ENCODE assay signal across 1 cellular context in the genomic region with DNA sequence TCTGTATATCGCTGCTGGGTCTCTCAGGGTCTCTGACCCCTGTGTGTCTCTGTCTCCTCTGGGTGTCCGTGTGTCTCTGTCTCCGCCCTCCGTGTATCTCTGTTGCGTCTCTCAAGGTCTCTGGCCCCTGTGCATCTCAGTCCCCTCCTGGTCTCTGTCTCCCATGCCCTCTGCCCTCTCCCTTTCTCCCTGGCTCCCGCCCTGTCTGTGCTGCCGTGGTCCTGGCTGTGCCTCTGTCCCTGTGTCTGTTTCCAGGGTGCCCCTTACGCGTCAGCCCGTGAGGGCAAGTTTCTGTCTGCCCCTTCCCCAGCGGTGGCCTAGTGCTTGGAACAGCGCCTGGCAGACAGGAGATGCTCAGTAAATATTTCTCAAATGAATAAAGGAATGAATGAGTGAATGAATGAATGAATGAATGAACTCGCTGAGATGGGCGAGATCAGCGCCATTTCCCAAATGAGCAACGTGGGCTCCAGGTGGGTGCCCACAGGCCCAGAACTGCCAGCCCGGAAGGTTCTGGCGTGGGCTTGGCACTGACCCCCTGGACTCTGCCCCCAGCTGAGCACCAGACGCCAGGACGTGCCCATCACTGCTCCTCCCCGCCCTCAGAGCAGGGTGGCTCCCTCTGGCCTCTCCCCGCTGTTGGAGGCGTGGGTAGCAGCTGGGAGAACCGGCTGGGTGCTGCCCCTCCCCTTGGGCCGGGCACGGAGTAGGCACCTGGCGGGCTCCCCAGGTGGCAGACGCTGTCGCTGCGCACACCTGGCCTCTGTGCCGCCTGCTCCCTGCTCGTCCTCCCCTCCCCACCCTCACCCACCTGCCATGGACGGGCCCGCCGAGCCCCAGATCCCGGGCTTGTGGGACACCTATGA.
TF ChIP-seq lines count a peak whose summit lies in the region.

A gene (plus strand): TSS at position 736 of the 866 bp plus-strand sequence. CDS start 81 bp downstream, at position 817.

TF ChIP-seq in HepG2, 621 proteins besides CTCF, POLR2A, EP300 and RAD21 (continued from another document):
- TF ChIP-seq ZIK1 (CRISPR knock-in tag; IDR thresholded peaks at IDR 0.05; ENCODE audit: borderline replicate concordance, low read depth), result no peak
- TF ChIP-seq ZNF556 (CRISPR knock-in tag; IDR thresholded peaks at IDR 0.05; ENCODE audit: borderline replicate concordance), result no peak
- no peak for TF ChIP-seq KAT7 (CRISPR knock-in tag; IDR thresholded peaks at IDR 0.05; ENCODE audit: borderline replicate concordance)
- TF ChIP-seq, protein P1, sequence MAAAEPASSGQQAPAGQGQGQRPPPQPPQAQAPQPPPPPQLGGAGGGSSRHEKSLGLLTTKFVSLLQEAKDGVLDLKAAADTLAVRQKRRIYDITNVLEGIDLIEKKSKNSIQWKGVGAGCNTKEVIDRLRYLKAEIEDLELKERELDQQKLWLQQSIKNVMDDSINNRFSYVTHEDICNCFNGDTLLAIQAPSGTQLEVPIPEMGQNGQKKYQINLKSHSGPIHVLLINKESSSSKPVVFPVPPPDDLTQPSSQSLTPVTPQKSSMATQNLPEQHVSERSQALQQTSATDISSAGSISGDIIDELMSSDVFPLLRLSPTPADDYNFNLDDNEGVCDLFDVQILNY (CRISPR knock-in tag; conservative IDR thresholded peaks at IDR 0.05), result no peak
- TF ChIP-seq ZNF335 (CRISPR knock-in tag; IDR thresholded peaks at IDR 0.05), result no peak
- TF ChIP-seq EHMT2 (IDR thresholded peaks at IDR 0.05; ENCODE audit: borderline replicate concordance, low read depth, low read length), result no peak
- TF ChIP-seq ZNF251 (CRISPR knock-in tag; IDR thresholded peaks at IDR 0.05), result no peak
- TF ChIP-seq, protein P2, sequence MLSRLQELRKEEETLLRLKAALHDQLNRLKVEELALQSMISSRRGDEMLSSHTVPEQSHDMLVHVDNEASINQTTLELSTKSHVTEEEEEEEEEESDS (CRISPR knock-in tag; IDR thresholded peaks at IDR 0.05; ENCODE audit: borderline replicate concordance), result no peak
- no peak for TF ChIP-seq SP140L (CRISPR knock-in tag; IDR thresholded peaks at IDR 0.05; ENCODE audit: borderline replicate concordance)
- TF ChIP-seq, protein P3, sequence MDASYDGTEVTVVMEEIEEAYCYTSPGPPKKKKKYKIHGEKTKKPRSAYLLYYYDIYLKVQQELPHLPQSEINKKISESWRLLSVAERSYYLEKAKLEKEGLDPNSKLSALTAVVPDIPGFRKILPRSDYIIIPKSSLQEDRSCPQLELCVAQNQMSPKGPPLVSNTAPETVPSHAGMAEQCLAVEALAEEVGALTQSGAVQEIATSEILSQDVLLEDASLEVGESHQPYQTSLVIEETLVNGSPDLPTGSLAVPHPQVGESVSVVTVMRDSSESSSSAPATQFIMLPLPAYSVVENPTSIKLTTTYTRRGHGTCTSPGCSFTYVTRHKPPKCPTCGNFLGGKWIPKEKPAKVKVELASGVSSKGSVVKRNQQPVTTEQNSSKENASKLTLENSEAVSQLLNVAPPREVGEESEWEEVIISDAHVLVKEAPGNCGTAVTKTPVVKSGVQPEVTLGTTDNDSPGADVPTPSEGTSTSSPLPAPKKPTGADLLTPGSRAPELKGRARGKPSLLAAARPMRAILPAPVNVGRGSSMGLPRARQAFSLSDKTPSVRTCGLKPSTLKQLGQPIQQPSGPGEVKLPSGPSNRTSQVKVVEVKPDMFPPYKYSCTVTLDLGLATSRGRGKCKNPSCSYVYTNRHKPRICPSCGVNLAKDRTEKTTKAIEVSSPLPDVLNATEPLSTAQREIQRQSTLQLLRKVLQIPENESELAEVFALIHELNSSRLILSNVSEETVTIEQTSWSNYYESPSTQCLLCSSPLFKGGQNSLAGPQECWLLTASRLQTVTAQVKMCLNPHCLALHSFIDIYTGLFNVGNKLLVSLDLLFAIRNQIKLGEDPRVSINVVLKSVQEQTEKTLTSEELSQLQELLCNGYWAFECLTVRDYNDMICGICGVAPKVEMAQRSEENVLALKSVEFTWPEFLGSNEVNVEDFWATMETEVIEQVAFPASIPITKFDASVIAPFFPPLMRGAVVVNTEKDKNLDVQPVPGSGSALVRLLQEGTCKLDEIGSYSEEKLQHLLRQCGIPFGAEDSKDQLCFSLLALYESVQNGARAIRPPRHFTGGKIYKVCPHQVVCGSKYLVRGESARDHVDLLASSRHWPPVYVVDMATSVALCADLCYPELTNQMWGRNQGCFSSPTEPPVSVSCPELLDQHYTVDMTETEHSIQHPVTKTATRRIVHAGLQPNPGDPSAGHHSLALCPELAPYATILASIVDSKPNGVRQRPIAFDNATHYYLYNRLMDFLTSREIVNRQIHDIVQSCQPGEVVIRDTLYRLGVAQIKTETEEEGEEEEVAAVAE (CRISPR knock-in tag; IDR thresholded peaks at IDR 0.05; ENCODE audit: borderline replicate concordance), result no peak
- TF ChIP-seq ZNF207 (IDR thresholded peaks at IDR 0.05; ENCODE audit: borderline replicate concordance), result no peak
- TF ChIP-seq, protein P4, sequence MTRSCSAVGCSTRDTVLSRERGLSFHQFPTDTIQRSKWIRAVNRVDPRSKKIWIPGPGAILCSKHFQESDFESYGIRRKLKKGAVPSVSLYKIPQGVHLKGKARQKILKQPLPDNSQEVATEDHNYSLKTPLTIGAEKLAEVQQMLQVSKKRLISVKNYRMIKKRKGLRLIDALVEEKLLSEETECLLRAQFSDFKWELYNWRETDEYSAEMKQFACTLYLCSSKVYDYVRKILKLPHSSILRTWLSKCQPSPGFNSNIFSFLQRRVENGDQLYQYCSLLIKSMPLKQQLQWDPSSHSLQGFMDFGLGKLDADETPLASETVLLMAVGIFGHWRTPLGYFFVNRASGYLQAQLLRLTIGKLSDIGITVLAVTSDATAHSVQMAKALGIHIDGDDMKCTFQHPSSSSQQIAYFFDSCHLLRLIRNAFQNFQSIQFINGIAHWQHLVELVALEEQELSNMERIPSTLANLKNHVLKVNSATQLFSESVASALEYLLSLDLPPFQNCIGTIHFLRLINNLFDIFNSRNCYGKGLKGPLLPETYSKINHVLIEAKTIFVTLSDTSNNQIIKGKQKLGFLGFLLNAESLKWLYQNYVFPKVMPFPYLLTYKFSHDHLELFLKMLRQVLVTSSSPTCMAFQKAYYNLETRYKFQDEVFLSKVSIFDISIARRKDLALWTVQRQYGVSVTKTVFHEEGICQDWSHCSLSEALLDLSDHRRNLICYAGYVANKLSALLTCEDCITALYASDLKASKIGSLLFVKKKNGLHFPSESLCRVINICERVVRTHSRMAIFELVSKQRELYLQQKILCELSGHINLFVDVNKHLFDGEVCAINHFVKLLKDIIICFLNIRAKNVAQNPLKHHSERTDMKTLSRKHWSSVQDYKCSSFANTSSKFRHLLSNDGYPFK (CRISPR knock-in tag; IDR thresholded peaks at IDR 0.05; ENCODE audit: borderline replicate concordance), result no peak
- TF ChIP-seq, protein P5, sequence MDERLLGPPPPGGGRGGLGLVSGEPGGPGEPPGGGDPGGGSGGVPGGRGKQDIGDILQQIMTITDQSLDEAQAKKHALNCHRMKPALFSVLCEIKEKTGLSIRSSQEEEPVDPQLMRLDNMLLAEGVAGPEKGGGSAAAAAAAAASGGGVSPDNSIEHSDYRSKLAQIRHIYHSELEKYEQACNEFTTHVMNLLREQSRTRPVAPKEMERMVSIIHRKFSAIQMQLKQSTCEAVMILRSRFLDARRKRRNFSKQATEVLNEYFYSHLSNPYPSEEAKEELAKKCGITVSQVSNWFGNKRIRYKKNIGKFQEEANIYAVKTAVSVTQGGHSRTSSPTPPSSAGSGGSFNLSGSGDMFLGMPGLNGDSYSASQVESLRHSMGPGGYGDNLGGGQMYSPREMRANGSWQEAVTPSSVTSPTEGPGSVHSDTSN (CRISPR knock-in tag; IDR thresholded peaks at IDR 0.05), result no peak
- TF ChIP-seq, protein P6, sequence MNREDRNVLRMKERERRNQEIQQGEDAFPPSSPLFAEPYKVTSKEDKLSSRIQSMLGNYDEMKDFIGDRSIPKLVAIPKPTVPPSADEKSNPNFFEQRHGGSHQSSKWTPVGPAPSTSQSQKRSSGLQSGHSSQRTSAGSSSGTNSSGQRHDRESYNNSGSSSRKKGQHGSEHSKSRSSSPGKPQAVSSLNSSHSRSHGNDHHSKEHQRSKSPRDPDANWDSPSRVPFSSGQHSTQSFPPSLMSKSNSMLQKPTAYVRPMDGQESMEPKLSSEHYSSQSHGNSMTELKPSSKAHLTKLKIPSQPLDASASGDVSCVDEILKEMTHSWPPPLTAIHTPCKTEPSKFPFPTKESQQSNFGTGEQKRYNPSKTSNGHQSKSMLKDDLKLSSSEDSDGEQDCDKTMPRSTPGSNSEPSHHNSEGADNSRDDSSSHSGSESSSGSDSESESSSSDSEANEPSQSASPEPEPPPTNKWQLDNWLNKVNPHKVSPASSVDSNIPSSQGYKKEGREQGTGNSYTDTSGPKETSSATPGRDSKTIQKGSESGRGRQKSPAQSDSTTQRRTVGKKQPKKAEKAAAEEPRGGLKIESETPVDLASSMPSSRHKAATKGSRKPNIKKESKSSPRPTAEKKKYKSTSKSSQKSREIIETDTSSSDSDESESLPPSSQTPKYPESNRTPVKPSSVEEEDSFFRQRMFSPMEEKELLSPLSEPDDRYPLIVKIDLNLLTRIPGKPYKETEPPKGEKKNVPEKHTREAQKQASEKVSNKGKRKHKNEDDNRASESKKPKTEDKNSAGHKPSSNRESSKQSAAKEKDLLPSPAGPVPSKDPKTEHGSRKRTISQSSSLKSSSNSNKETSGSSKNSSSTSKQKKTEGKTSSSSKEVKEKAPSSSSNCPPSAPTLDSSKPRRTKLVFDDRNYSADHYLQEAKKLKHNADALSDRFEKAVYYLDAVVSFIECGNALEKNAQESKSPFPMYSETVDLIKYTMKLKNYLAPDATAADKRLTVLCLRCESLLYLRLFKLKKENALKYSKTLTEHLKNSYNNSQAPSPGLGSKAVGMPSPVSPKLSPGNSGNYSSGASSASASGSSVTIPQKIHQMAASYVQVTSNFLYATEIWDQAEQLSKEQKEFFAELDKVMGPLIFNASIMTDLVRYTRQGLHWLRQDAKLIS (CRISPR knock-in tag; IDR thresholded peaks at IDR 0.05), result no peak
- no peak for TF ChIP-seq ARID2 (CRISPR knock-in tag; IDR thresholded peaks at IDR 0.05; ENCODE audit: borderline replicate concordance)
- no peak for TF ChIP-seq TRIM24 (CRISPR knock-in tag; IDR thresholded peaks at IDR 0.05)
- TF ChIP-seq, protein P7, sequence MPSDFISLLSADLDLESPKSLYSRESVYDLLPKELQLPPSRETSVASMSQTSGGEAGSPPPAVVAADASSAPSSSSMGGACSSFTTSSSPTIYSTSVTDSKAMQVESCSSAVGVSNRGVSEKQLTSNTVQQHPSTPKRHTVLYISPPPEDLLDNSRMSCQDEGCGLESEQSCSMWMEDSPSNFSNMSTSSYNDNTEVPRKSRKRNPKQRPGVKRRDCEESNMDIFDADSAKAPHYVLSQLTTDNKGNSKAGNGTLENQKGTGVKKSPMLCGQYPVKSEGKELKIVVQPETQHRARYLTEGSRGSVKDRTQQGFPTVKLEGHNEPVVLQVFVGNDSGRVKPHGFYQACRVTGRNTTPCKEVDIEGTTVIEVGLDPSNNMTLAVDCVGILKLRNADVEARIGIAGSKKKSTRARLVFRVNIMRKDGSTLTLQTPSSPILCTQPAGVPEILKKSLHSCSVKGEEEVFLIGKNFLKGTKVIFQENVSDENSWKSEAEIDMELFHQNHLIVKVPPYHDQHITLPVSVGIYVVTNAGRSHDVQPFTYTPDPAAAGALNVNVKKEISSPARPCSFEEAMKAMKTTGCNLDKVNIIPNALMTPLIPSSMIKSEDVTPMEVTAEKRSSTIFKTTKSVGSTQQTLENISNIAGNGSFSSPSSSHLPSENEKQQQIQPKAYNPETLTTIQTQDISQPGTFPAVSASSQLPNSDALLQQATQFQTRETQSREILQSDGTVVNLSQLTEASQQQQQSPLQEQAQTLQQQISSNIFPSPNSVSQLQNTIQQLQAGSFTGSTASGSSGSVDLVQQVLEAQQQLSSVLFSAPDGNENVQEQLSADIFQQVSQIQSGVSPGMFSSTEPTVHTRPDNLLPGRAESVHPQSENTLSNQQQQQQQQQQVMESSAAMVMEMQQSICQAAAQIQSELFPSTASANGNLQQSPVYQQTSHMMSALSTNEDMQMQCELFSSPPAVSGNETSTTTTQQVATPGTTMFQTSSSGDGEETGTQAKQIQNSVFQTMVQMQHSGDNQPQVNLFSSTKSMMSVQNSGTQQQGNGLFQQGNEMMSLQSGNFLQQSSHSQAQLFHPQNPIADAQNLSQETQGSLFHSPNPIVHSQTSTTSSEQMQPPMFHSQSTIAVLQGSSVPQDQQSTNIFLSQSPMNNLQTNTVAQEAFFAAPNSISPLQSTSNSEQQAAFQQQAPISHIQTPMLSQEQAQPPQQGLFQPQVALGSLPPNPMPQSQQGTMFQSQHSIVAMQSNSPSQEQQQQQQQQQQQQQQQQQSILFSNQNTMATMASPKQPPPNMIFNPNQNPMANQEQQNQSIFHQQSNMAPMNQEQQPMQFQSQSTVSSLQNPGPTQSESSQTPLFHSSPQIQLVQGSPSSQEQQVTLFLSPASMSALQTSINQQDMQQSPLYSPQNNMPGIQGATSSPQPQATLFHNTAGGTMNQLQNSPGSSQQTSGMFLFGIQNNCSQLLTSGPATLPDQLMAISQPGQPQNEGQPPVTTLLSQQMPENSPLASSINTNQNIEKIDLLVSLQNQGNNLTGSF (CRISPR knock-in tag; IDR thresholded peaks at IDR 0.05), result no peak
- no peak for TF ChIP-seq PHF8 (CRISPR knock-in tag; IDR thresholded peaks at IDR 0.05)
- TF ChIP-seq, protein P8, sequence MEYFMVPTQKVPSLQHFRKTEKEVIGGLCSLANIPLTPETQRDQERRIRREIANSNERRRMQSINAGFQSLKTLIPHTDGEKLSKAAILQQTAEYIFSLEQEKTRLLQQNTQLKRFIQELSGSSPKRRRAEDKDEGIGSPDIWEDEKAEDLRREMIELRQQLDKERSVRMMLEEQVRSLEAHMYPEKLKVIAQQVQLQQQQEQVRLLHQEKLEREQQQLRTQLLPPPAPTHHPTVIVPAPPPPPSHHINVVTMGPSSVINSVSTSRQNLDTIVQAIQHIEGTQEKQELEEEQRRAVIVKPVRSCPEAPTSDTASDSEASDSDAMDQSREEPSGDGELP (IDR thresholded peaks at IDR 0.05; ENCODE audit: borderline replicate concordance, low read depth), result peak; percentile 41; the same call in 1 of the 2 replicates
- TF ChIP-seq ZNF768 (CRISPR knock-in tag; IDR thresholded peaks at IDR 0.05), result peak; percentile 16; the same call in 1 of the 2 replicates
- no peak for TF ChIP-seq KLF9 (CRISPR knock-in tag; IDR thresholded peaks at IDR 0.05; ENCODE audit: low read depth)
- no peak for TF ChIP-seq MTF2 (CRISPR knock-in tag; IDR thresholded peaks at IDR 0.05; ENCODE audit: borderline replicate concordance)
- TF ChIP-seq ZNF20 (CRISPR knock-in tag; IDR thresholded peaks at IDR 0.05), result no peak
